24 cellular contexts compared by ENCODE assay signal in genomic region chr3:138460536-138461205, GRCh38.
"Had no signal": no experiment of that assay in that cellular context is flagged by ENCODE, and none has a peak within 500 bp of the region (broad histone marks: within the 10 kb centered on the region; RNA-seq: fewer than 3 reads in every experiment).

No MANE protein-coding gene starts in this region.

- H3K27me3 ChIP-seq: breast epithelium, colonic mucosa, neural progenitor cell, ovary, transverse colon, vagina had no signal

- H3K4me2 ChIP-seq: neural progenitor cell had no signal

- H3K4me3 Mint-ChIP-seq: activated CD8-positive, alpha-beta T cell treated with anti-CD3 and anti-CD28 coated beads, Interleukin-2, amount 10 ng/mL, durations not matched to agents 7 days and 5 days; activated naive CD4-positive, alpha-beta T cell treated with anti-CD3 and anti-CD28 coated beads for 36 hours; activated naive CD8-positive, alpha-beta T cell treated with anti-CD3 and anti-CD28 coated beads, Interleukin-2, amount 10 ng/mL, durations not matched to agents 7 days and 5 days; naive thymus-derived CD4-positive, alpha-beta T cell; neural progenitor cell; stimulated activated naive CD8-positive, alpha-beta T cell treated with anti-CD3 and anti-CD28 coated beads, Interleukin-15, amount 100 ng/mL, for 72 hours; T-helper 17 cell had no signal

- H3K36me3 ChIP-seq: breast epithelium, colonic mucosa, esophagus muscularis mucosa, neural progenitor cell, ovary, transverse colon, vagina had no signal

- H3K27ac ChIP-seq: breast epithelium, colonic mucosa, esophagus muscularis mucosa, neural progenitor cell, ovary, psoas muscle, skin epidermis, transverse colon, vagina had no signal

- ATAC-seq: activated CD8-positive, alpha-beta T cell treated with anti-CD3 and anti-CD28 coated beads, Interleukin-2, amount 10 ng/mL, durations not matched to agents 7 days and 5 days; naive thymus-derived CD4-positive, alpha-beta T cell; stimulated activated naive CD8-positive, alpha-beta T cell treated with anti-CD3 and anti-CD28 coated beads, Interleukin-15, amount 100 ng/mL, for 72 hours; T-helper 17 cell had no signal

- H3K4me3 ChIP-seq: breast epithelium, colonic mucosa, esophagus muscularis mucosa, neural progenitor cell, ovary, psoas muscle, skin epidermis, transverse colon, vagina had no signal

- H3K4me1 Mint-ChIP-seq: stimulated activated naive CD8-positive, alpha-beta T cell treated with anti-CD3 and anti-CD28 coated beads, Interleukin-15, amount 100 ng/mL, for 72 hours had no signal

- H3K9me3 ChIP-seq: breast epithelium, colonic mucosa, esophagus muscularis mucosa, ovary, psoas muscle, transverse colon, vagina had no signal

- H3K9me3 Mint-ChIP-seq: activated naive CD4-positive, alpha-beta T cell treated with anti-CD3 and anti-CD28 coated beads for 36 hours; activated naive CD8-positive, alpha-beta T cell treated with anti-CD3 and anti-CD28 coated beads, Interleukin-2, amount 10 ng/mL, durations not matched to agents 7 days and 5 days; naive thymus-derived CD4-positive, alpha-beta T cell; neural progenitor cell; stimulated activated naive CD8-positive, alpha-beta T cell treated with anti-CD3 and anti-CD28 coated beads, Interleukin-15, amount 100 ng/mL, for 72 hours had no signal

- H3K36me3 Mint-ChIP-seq: activated naive CD8-positive, alpha-beta T cell treated with anti-CD3 and anti-CD28 coated beads, Interleukin-2, amount 10 ng/mL, durations not matched to agents 7 days and 5 days; naive thymus-derived CD4-positive, alpha-beta T cell; neural progenitor cell had no signal

- H2AFZ ChIP-seq: neural progenitor cell had no signal

- H3K27ac Mint-ChIP-seq: activated CD8-positive, alpha-beta T cell treated with anti-CD3 and anti-CD28 coated beads, Interleukin-2, amount 10 ng/mL, durations not matched to agents 7 days and 5 days; activated naive CD4-positive, alpha-beta T cell treated with anti-CD3 and anti-CD28 coated beads for 36 hours; activated naive CD8-positive, alpha-beta T cell treated with anti-CD3 and anti-CD28 coated beads, Interleukin-2, amount 10 ng/mL, durations not matched to agents 7 days and 5 days; naive thymus-derived CD4-positive, alpha-beta T cell; neural progenitor cell; stimulated activated naive CD8-positive, alpha-beta T cell treated with anti-CD3 and anti-CD28 coated beads, Interleukin-15, amount 100 ng/mL, for 72 hours; T-helper 17 cell had no signal

- H3K9ac ChIP-seq: neural progenitor cell had no signal

- DNase-seq: activated CD4-positive, alpha-beta T cell treated with anti-CD3 and anti-CD28 coated beads for 48 hours; activated CD4-positive, CD25-positive, alpha-beta regulatory T cell; activated CD8-positive, alpha-beta T cell treated with anti-CD3 and anti-CD28 coated beads, Interleukin-2, amount 10 ng/mL, durations not matched to agents 7 days and 5 days; activated naive CD4-positive, alpha-beta T cell treated with anti-CD3 and anti-CD28 coated beads for 36 hours; activated naive CD8-positive, alpha-beta T cell treated with anti-CD3 and anti-CD28 coated beads, Interleukin-2, amount 10 ng/mL, durations not matched to agents 7 days and 5 days; activated T-cell treated with anti-CD3 and anti-CD28 coated beads, Interleukin-2, amount 50 U/mL, for 48 hours; amniotic stem cell; colonic mucosa; glutamatergic neuron; hippocampal formation; mesendoderm; naive thymus-derived CD4-positive, alpha-beta T cell; psoas muscle; right cardiac atrium; stimulated activated CD4-positive, alpha-beta T cell treated with anti-CD3 and anti-CD28 coated beads, Interleukin-1b, Interleukin-23, amount 100 ng/mL, for 48 hours; stimulated activated naive CD8-positive, alpha-beta T cell treated with anti-CD3 and anti-CD28 coated beads, Interleukin-15, amount 100 ng/mL, for 72 hours; T-helper 17 cell; transverse colon had no signal

- H3K4me1 ChIP-seq: breast epithelium, colonic mucosa, esophagus muscularis mucosa, neural progenitor cell, psoas muscle, transverse colon, vagina had no signal
